8 cellular contexts compared by ENCODE assay signal in the genomic region with DNA sequence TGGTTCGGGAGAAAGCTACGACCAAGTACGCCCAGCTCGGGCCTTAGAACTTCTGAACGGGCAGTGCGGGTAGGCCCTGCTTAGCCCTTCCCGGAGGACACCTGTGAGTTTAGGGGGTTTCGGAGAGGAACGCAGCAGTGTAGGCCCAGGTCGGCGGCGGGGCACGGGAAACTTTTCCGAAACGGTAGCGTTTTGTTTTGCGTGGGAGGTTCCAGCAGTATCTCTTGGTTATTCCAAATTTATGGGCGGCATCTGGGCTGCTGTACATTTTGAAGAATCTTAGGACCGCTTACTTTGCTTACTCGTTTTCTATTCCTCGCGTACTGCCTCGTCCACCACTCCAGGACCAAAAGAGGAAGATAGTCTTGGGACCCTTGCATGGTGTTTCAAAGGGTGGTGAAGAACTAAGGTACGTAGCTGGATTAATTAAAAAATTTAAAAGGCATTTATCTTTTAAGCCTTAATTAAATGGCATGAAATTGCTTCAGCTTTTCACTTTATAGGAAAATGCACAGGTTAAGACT.
DNase-seq lines count a peak whose midpoint lies in the region; ATAC-seq lines count a peak whose summit lies in the region.

No MANE protein-coding gene starts in this region.

- DNase-seq in stimulated activated CD4-positive, alpha-beta T cell treated with anti-CD3 and anti-CD28 coated beads, Interleukin-4, amount 100 ng/mL, for 4 hours = peak; percentile 40 to 45
- DNase-seq in stimulated activated CD4-positive, alpha-beta T cell treated with anti-CD3 and anti-CD28 coated beads, Interleukin-2, amount 100 ng/mL, for 24 hours = no peak
- no peak for DNase-seq in activated naive CD8-positive, alpha-beta T cell treated with anti-CD3 and anti-CD28 coated beads, Interleukin-2, amount 50 U/mL, for 24 hours
- DNase-seq in epidermal melanocyte (ENCODE audit: insufficient read length, low spot score) = no peak
- no peak for DNase-seq in stimulated activated CD4-positive, alpha-beta T cell treated with anti-CD3 and anti-CD28 coated beads, Interleukin-4, amount 100 ng/mL, for 24 hours

- H3K9ac ChIP-seq in iPS-20b (ENCODE audit: low read depth, low read length) (peak overlapping the region; percentile 98), stomach smooth muscle (ENCODE audit: low read length in 2 of 2) (peak overlapping the region; percentile 93 to 98)

- H3K4me3 ChIP-seq in iPS-20b (ENCODE audit: low read length) (peak overlapping the region; percentile 99), stomach smooth muscle (ENCODE audit: low read length in 2 of 2) (peak overlapping the region; percentile 88 to 98)

- peaks cover 11% of the 10 kb centered on the region for H3K9me3 Mint-ChIP-seq in activated naive CD8-positive, alpha-beta T cell treated with anti-CD3 and anti-CD28 coated beads, Interleukin-2, amount 50 U/mL, for 24 hours

- H3K36me3 ChIP-seq in iPS-20b (ENCODE audit: insufficient read depth, low read depth, low read length) (peaks cover 25% of the 10 kb centered on the region), stomach smooth muscle (ENCODE audit: control insufficient read depth in 2 of 2, insufficient read depth in 2 of 2, low read length in 2 of 2) (no peaks in the 10 kb centered on the region)

- H3K9me3 ChIP-seq in iPS-20b (ENCODE audit: insufficient read depth, low read depth, low read length) = peaks cover 11% of the 10 kb centered on the region; the same call in 1 of the 2 replicates
- peaks cover 3 to 4% of the 10 kb centered on the region in 2 donors for H3K9me3 ChIP-seq in stomach smooth muscle (ENCODE audit: control insufficient read depth in 2 of 2, low read length in 2 of 2)

- H3K4me1 Mint-ChIP-seq in activated naive CD8-positive, alpha-beta T cell treated with anti-CD3 and anti-CD28 coated beads, Interleukin-2, amount 50 U/mL, for 24 hours = peaks cover 43% of the 10 kb centered on the region

- peaks cover 37% of the 10 kb centered on the region for H3K36me3 Mint-ChIP-seq in activated naive CD8-positive, alpha-beta T cell treated with anti-CD3 and anti-CD28 coated beads, Interleukin-2, amount 50 U/mL, for 24 hours (ENCODE audit: low read depth)

- H3K27ac Mint-ChIP-seq in activated naive CD8-positive, alpha-beta T cell treated with anti-CD3 and anti-CD28 coated beads, Interleukin-2, amount 50 U/mL, for 24 hours = peak overlapping the region; percentile 99

- peaks cover 7% of the 10 kb centered on the region; the same call in 1 of the 2 replicates for H3K4me1 ChIP-seq in iPS-20b (ENCODE audit: insufficient read depth, low read length)
- H3K4me1 ChIP-seq in stomach smooth muscle (ENCODE audit: control insufficient read depth, insufficient read depth, low read length) = no peaks in the 10 kb centered on the region

- peak overlapping the region; percentile 80 for H3K27ac ChIP-seq in iPS-20b (ENCODE audit: low read length)
- peak overlapping the region; percentile 90 for H3K27ac ChIP-seq in stomach smooth muscle (ENCODE audit: low read length)

- H3K27me3 ChIP-seq in iPS-20b (ENCODE audit: insufficient read depth, low read length) (no peaks in the 10 kb centered on the region), stomach smooth muscle (ENCODE audit: control insufficient read depth in 1 of 2, insufficient read depth in 2 of 2, low read length in 2 of 2) (no peaks in the 10 kb centered on the region)

- peak overlapping the region; percentile 98 for H3K4me3 Mint-ChIP-seq in activated naive CD8-positive, alpha-beta T cell treated with anti-CD3 and anti-CD28 coated beads, Interleukin-2, amount 50 U/mL, for 24 hours

- H3K27me3 Mint-ChIP-seq in activated naive CD8-positive, alpha-beta T cell treated with anti-CD3 and anti-CD28 coated beads, Interleukin-2, amount 50 U/mL, for 24 hours = peaks cover 6% of the 10 kb centered on the region

- peak; percentile 24 for ATAC-seq in HG03571 (IDR thresholded peaks at IDR 0.05; ENCODE audit: unreplicated experiment)
- ATAC-seq in activated naive CD8-positive, alpha-beta T cell treated with anti-CD3 and anti-CD28 coated beads, Interleukin-2, amount 50 U/mL, for 24 hours = no peak

Comparison
In these comparisons a context has a peak if more than half of its experiments do, and no peak if none do; other contexts are left out.
1. DNase-seq: peak in stimulated activated CD4-positive, alpha-beta T cell treated with anti-CD3 and anti-CD28 coated beads, Interleukin-4, amount 100 ng/mL, for 4 hours (2 of 2); none in stimulated activated CD4-positive, alpha-beta T cell treated with anti-CD3 and anti-CD28 coated beads, Interleukin-2, amount 100 ng/mL, for 24 hours (0 of 2), activated naive CD8-positive, alpha-beta T cell treated with anti-CD3 and anti-CD28 coated beads, Interleukin-2, amount 50 U/mL, for 24 hours (single experiment), epidermal melanocyte (single experiment) and stimulated activated CD4-positive, alpha-beta T cell treated with anti-CD3 and anti-CD28 coated beads, Interleukin-4, amount 100 ng/mL, for 24 hours (single experiment).